In the genomic region with DNA sequence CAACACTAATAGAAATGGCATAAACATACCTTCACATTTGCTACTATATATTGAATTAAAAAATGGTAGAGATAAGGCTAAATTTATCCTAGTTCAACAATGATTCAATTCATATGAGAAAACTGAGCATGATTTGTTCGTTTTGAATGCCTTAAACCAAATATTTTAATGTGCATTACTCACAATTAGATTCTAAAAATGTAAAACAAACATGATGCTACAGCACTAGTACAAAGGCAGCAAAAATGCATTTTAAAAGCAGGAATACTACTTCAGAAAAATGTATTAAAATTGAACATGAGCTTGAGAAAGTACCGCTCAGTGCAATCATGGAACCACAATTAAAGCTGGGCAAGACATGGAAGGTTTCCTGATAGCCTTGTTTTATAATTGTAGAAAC, we compare ENCODE assay signal across 23 cellular contexts.
"Had no signal": no experiment of that assay in that cellular context is flagged by ENCODE, and none has a peak within 500 bp of the region (broad histone marks: within the 10 kb centered on the region; RNA-seq: fewer than 3 reads in every experiment).

No MANE protein-coding gene starts in this region.

- H3K36me3 ChIP-seq: colonic mucosa, esophagus muscularis mucosa, esophagus squamous epithelium, gastrocnemius medialis, gastroesophageal sphincter, heart left ventricle, heart right ventricle had no signal

- H3K9me3 ChIP-seq: colonic mucosa, esophagus muscularis mucosa, esophagus squamous epithelium, gastrocnemius medialis, gastroesophageal sphincter, heart left ventricle, heart right ventricle had no signal

- ATAC-seq: effector memory CD8-positive, alpha-beta T cell; esophagus mucosa; foreskin keratinocyte; gastrocnemius medialis; gastroesophageal sphincter; heart left ventricle; heart right ventricle had no signal

- H3K4me1 ChIP-seq: colonic mucosa, esophagus muscularis mucosa, esophagus squamous epithelium, gastroesophageal sphincter, heart right ventricle had no signal

- H3K27me3 ChIP-seq: colonic mucosa, dorsolateral prefrontal cortex, esophagus muscularis mucosa, esophagus squamous epithelium, foreskin keratinocyte, gastrocnemius medialis, gastroesophageal sphincter, heart left ventricle, heart right ventricle had no signal

- DNase-seq: colonic mucosa; cortex of kidney; dermis blood vessel endothelial cell; dorsolateral prefrontal cortex; effector CD4-positive, alpha-beta T cell; effector CD8-positive, alpha-beta T cell; effector memory CD4-positive, alpha-beta T cell; effector memory CD8-positive, alpha-beta T cell; endodermal cell; erythroblast; esophagus squamous epithelium; foreskin fibroblast; foreskin keratinocyte; gastrocnemius medialis; glutamatergic neuron; head of caudate nucleus; heart left ventricle; heart right ventricle had no signal

- H3K4me3 ChIP-seq: colonic mucosa, coronary artery, dorsolateral prefrontal cortex, esophagus muscularis mucosa, esophagus squamous epithelium, gastrocnemius medialis, gastroesophageal sphincter, heart left ventricle, heart right ventricle had no signal

- H3K27ac ChIP-seq: colonic mucosa, coronary artery, dorsolateral prefrontal cortex, epithelial cell of prostate, esophagus muscularis mucosa, esophagus squamous epithelium, foreskin keratinocyte, gastroesophageal sphincter, heart left ventricle, heart right ventricle had no signal
